16 cellular contexts compared by ENCODE assay signal in the genomic region with DNA sequence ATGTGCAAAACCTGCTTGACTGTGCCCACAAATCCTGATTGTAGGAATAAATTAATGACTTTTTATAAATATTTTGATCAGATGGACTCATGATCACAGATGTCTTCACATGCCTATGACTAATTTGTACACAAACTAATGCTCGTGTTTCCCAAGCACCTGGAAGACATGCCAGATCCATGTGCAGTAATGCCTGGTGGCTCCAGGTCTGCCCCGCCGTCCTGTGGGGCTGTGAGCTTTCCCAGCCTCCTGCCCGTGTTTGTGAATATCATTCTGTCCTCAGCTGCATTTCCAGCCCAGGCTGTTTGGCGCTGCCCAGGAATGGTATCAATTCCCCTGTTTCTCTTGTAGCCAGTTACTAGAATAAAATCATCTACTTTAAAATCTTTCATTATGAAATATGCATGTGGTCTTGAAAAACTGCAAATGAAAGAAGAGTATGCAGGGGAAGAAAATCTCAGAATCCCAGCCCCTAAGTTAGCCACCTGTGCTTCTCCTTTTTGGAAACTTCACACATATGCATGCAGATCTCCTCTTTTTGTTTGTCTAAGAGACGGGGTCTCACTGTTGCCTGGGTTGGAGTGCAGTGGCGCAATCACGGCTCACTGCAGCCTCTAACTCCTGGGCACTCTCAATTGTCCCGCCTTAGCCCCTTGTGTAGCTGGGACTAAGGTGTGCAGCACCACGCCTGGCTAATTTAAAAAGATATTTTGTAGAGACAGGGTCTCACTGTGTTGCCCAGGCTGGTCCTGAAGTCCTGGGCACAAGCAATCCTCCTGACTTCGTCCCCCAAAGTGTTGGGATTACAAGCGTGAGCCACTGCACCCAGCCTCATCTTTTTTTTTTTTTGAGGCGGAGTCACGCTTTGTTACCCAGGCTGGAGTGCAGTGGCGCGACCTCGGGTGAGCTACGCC. TPM values are rescaled to one million over a fixed set of nuclear protein-coding genes. Genes with fewer than 3 reads are reported as not detected.
DNase-seq lines count a peak whose midpoint lies in the region; ATAC-seq and TF ChIP-seq lines count a peak whose summit lies in the region.
"Had no signal": no experiment of that assay in that cellular context is flagged by ENCODE, and none has a peak within 500 bp of the region (broad histone marks: within the 10 kb centered on the region; RNA-seq: fewer than 3 reads in every experiment).

No MANE protein-coding gene starts in this region.

- H3K27me3 ChIP-seq in AG04450 (ENCODE audit: control insufficient read depth, insufficient read depth, low read length) (no peaks in the 10 kb centered on the region), GM23338 (ENCODE audit: insufficient read depth) (no peaks in the 10 kb centered on the region), PC-9 (ENCODE audit: insufficient read depth, low read depth) (no peaks in the 10 kb centered on the region)

- H3K4me3 Mint-ChIP-seq in GM23338, result peak overlapping the region; percentile 59
- no peak overlapping the region for H3K4me3 Mint-ChIP-seq in activated naive CD8-positive, alpha-beta T cell
- peak overlapping the region; percentile 53 for H3K4me3 Mint-ChIP-seq in glutamatergic neuron (ENCODE audit: unreplicated experiment)
- H3K4me3 Mint-ChIP-seq: activated CD8-positive, alpha-beta T cell treated with anti-CD3 and anti-CD28 coated beads for 36 hours; central memory CD8-positive, alpha-beta T cell; stimulated activated effector memory CD8-positive, alpha-beta T cell treated with anti-CD3 and anti-CD28 coated beads, Interleukin-12 subunit alpha, Interleukin-12 subunit beta, amount 100 ng/mL, for 72 hours had no signal

- H3K4me3 ChIP-seq in AG04450 (ENCODE audit: low read depth, low read length) (no peak overlapping the region), GM23338 (peak overlapping the region; percentile 30), PC-9 (no peak overlapping the region)
- H3K4me3 ChIP-seq: prostate gland had no signal

- CTCF ChIA-PET in AG04450 (lab: Charles Lee) (interaction anchor here (0.6 kb wide), 1 partner anchor 252 kb away, joined by 3 read pairs; no protein-coding TSS in a partner anchor), PC-9 (lab: Charles Lee) (no interaction called here)

- H2AFZ ChIP-seq in GM23338, result no peak overlapping the region
- H2AFZ ChIP-seq in PC-9, result no peak overlapping the region

- H3K79me2 ChIP-seq in GM23338 (replicated peaks; ENCODE audit: insufficient read depth), result peaks cover 17% of the 10 kb centered on the region
- peaks cover 34% of the 10 kb centered on the region for H3K79me2 ChIP-seq in PC-9 (ENCODE audit: low read depth)

- intact Hi-C loops in PC-9 (cut with micrococcal nuclease; ENCODE audit: unreplicated experiment), result no loop called here

- H3K4me1 Mint-ChIP-seq in GM23338, result peaks cover 63% of the 10 kb centered on the region
- peaks cover 34% of the 10 kb centered on the region for H3K4me1 Mint-ChIP-seq in activated naive CD8-positive, alpha-beta T cell (ENCODE audit: low read depth)
- peaks cover 31% of the 10 kb centered on the region for H3K4me1 Mint-ChIP-seq in glutamatergic neuron (ENCODE audit: low read depth, unreplicated experiment)

- H3K36me3 Mint-ChIP-seq in GM23338 (ENCODE audit: low read depth) (peaks cover 40% of the 10 kb centered on the region), glutamatergic neuron (ENCODE audit: unreplicated experiment) (no peaks in the 10 kb centered on the region)
- peaks cover 2% of the 10 kb centered on the region for H3K36me3 Mint-ChIP-seq in activated naive CD8-positive, alpha-beta T cell

- 0 out of 2 replicates have a peak, but pooled peaks cover 7% of the 10 kb centered on the region for H3K36me3 ChIP-seq in GM23338 (ENCODE audit: insufficient read depth)
- peaks cover 32% of the 10 kb centered on the region for H3K36me3 ChIP-seq in PC-9 (ENCODE audit: low read depth)

- H3K9me3 Mint-ChIP-seq in GM23338, result no peaks in the 10 kb centered on the region; the same call in 2 of the 3 replicates
- no peaks in the 10 kb centered on the region for H3K9me3 Mint-ChIP-seq in activated naive CD8-positive, alpha-beta T cell (ENCODE audit: low read depth)
- H3K9me3 Mint-ChIP-seq in glutamatergic neuron (ENCODE audit: unreplicated experiment), result peaks cover 8% of the 10 kb centered on the region
- H3K9me3 Mint-ChIP-seq: activated CD8-positive, alpha-beta T cell treated with anti-CD3 and anti-CD28 coated beads for 36 hours; central memory CD8-positive, alpha-beta T cell; stimulated activated effector memory CD8-positive, alpha-beta T cell treated with anti-CD3 and anti-CD28 coated beads, Interleukin-12 subunit alpha, Interleukin-12 subunit beta, amount 100 ng/mL, for 72 hours had no signal

- TF ChIP-seq CTCF in AG04450 (IDR thresholded peaks at IDR 0.05; ENCODE audit: low read depth, low read length) (no peak), GM23338 (conservative IDR thresholded peaks at IDR 0.05; ENCODE audit: low read depth in 2 of 2) (no peak), glutamatergic neuron (IDR thresholded peaks at IDR 0.05; ENCODE audit: partially characterized antibody, unreplicated experiment) (no peak), PC-9 (conservative IDR thresholded peaks at IDR 0.05) (no peak)

- peak; percentile 21 for ATAC-seq in GM23338
- ATAC-seq in activated CD4-positive, CD25-positive, alpha-beta regulatory T cell treated with anti-CD3 and anti-CD28 coated beads, Interleukin-2, amount 50 U/mL, for 24 hours, result no peak
- ATAC-seq: activated CD8-positive, alpha-beta T cell treated with anti-CD3 and anti-CD28 coated beads for 36 hours; Right ventricle myocardium inferior; stimulated activated effector memory CD8-positive, alpha-beta T cell treated with anti-CD3 and anti-CD28 coated beads, Interleukin-12 subunit alpha, Interleukin-12 subunit beta, amount 100 ng/mL, for 72 hours had no signal

- POLR2A ChIA-PET in AG04450 (lab: Yijun Ruan, JAX) (interaction anchor here (0.7 to 10.3 kb wide), 5 partner anchors 8 to 61 kb away, joined by 3 to 93 read pairs (median 5); a partner anchor contains a TSS), PC-9 (lab: Charles Lee; ENCODE audit: unreplicated experiment) (interaction anchor here (0.6 kb wide), 1 partner anchor 20 kb away, joined by 6 read pairs; no protein-coding TSS in a partner anchor)

- no peaks in the 10 kb centered on the region for H3K9me2 ChIP-seq in GM23338 (ENCODE audit: insufficient read depth)
- H3K9me2 ChIP-seq in PC-9 (ENCODE audit: insufficient read depth), result no peaks in the 10 kb centered on the region

- H4K20me1 ChIP-seq in GM23338 (replicated peaks; ENCODE audit: insufficient read depth) (peaks cover 31% of the 10 kb centered on the region), PC-9 (ENCODE audit: insufficient read depth) (peaks cover 54% of the 10 kb centered on the region)

- H3K4me2 ChIP-seq in GM23338 (peak overlapping the region; percentile 72), PC-9 (no peak overlapping the region)

- peaks cover 63% of the 10 kb centered on the region for H3K4me1 ChIP-seq in GM23338 (ENCODE audit: insufficient read depth)
- H3K4me1 ChIP-seq in PC-9 (replicated peaks; ENCODE audit: insufficient read depth), result peaks cover 20% of the 10 kb centered on the region

- H3F3A ChIP-seq in GM23338 (replicated peaks; ENCODE audit: low read depth), result peaks cover 47% of the 10 kb centered on the region
- peaks cover 87% of the 10 kb centered on the region for H3F3A ChIP-seq in PC-9 (ENCODE audit: insufficient read depth, low read depth)

- H3K9me3 ChIP-seq in AG04450 (ENCODE audit: control insufficient read depth, insufficient read depth, low read length) (no peaks in the 10 kb centered on the region), PC-9 (ENCODE audit: insufficient read depth, low read depth) (no peaks in the 10 kb centered on the region)
- H3K9me3 ChIP-seq: prostate gland had no signal

- DNase-seq in AG04450 (ENCODE audit: low read depth, low spot score) (peak; percentile 42), GM23338 (ENCODE audit: low spot score) (peak; percentile 37), glutamatergic neuron (no peak), hepatic stellate cell (ENCODE audit: low spot score) (no peak), PC-9 (no peak)
- DNase-seq in stimulated activated naive CD4-positive, alpha-beta T cell (lab: John Stamatoyannopoulos, UW), result no peak
- DNase-seq: activated CD8-positive, alpha-beta T cell treated with anti-CD3 and anti-CD28 coated beads for 36 hours; activated gamma-delta T cell treated with Interleukin-2 at 50 U/mL for 16 hours; NCI-H1694 treated with DMSO at 0.1 percent for 48 hours; NCI-H526 had no signal

- H3K27ac ChIP-seq in AG04450 (ENCODE audit: low read depth, low read length) (peak overlapping the region; percentile 39), GM23338 (ENCODE audit: low read depth) (peak overlapping the region; percentile 65; the same call in 1 of the 2 replicates), PC-9 (no peak overlapping the region)
- H3K27ac ChIP-seq: prostate gland had no signal

- H3K27ac Mint-ChIP-seq in GM23338 (peak overlapping the region; percentile 94; the same call in 1 of the 2 replicates), glutamatergic neuron (ENCODE audit: unreplicated experiment) (peak overlapping the region; percentile 73)
- H3K27ac Mint-ChIP-seq in activated naive CD8-positive, alpha-beta T cell, result peak overlapping the region; percentile 16
- H3K27ac Mint-ChIP-seq: activated CD8-positive, alpha-beta T cell treated with anti-CD3 and anti-CD28 coated beads for 36 hours had no signal

- peaks cover 37% of the 10 kb centered on the region for H3K27me3 Mint-ChIP-seq in GM23338 (ENCODE audit: insufficient read depth, low read depth, poor library complexity)
- H3K27me3 Mint-ChIP-seq in activated naive CD8-positive, alpha-beta T cell, result no peaks in the 10 kb centered on the region
- H3K27me3 Mint-ChIP-seq in glutamatergic neuron (ENCODE audit: unreplicated experiment), result no peaks in the 10 kb centered on the region
- H3K27me3 Mint-ChIP-seq: activated CD8-positive, alpha-beta T cell treated with anti-CD3 and anti-CD28 coated beads for 36 hours; central memory CD8-positive, alpha-beta T cell had no signal

- no TSS peak for BruUV-seq in PC-9 (replicated peaks; lab: Mats Ljungman, UMichigan)

RNA-seq across cellular contexts. Expression of a gene that starts 6.2 kb away (rescaled TPM):
- polyA plus RNA-seq in AG04450 (2011; rRNA removed), result 325 and 535 TPM in 2 replicates
- 998 and 1,283 TPM in 2 replicates for polyA minus RNA-seq in AG04450 (2011; rRNA and poly(A)+ RNA removed)
- 463 and 737 TPM in 2 replicates for total RNA-seq in GM23338 (2014; rRNA removed; shearing (Covaris generic))
- polyA plus RNA-seq in GM23338 (2016; fragmentation: Nextera tagmentation; extraction: Ambion mirVana), result 1,528 and 1,802 TPM in 2 replicates
- 1,087 TPM for total RNA-seq in glutamatergic neuron (ENCODE audit: unreplicated experiment)
- total RNA-seq in PC-9 (2021), result 2,433 and 2,547 TPM in 2 replicates

RNA-seq across cellular contexts. Expression of a gene that starts 7.9 kb away (rescaled TPM):
- not detected in 2 replicates for polyA plus RNA-seq in AG04450 (2011; rRNA removed)
- not detected in 2 replicates for polyA minus RNA-seq in AG04450 (2011; rRNA and poly(A)+ RNA removed)
- 4.1 and 7.5 TPM in 2 replicates for total RNA-seq in GM23338 (2014; rRNA removed; shearing (Covaris generic))
- 0.55 and 0.59 TPM in 2 replicates for polyA plus RNA-seq in GM23338 (2016; fragmentation: Nextera tagmentation; extraction: Ambion mirVana)
- 1.3 TPM for total RNA-seq in glutamatergic neuron (ENCODE audit: unreplicated experiment)
- 40.4 and 94.5 TPM in 2 replicates for total RNA-seq in PC-9 (2021)

RNA-seq across cellular contexts. Expression of a gene that starts 15.3 kb away (rescaled TPM):
- 0.32 and 0.50 TPM in 2 replicates for polyA plus RNA-seq in AG04450 (2011; rRNA removed)
- not detected in 2 replicates for polyA minus RNA-seq in AG04450 (2011; rRNA and poly(A)+ RNA removed)
- total RNA-seq in GM23338 (2014; rRNA removed; shearing (Covaris generic)), result not detected in 2 replicates
- 4.2 and 4.8 TPM in 2 replicates for polyA plus RNA-seq in GM23338 (2016; fragmentation: Nextera tagmentation; extraction: Ambion mirVana)
- 3.7 TPM for total RNA-seq in glutamatergic neuron (ENCODE audit: unreplicated experiment)
- not detected in 2 replicates for total RNA-seq in PC-9 (2021)
- total RNA-seq: activated CD8-positive, alpha-beta T cell treated with anti-CD3 and anti-CD28 coated beads for 36 hours; prostate gland; Right ventricle myocardium inferior had no signal

RNA-seq across cellular contexts. Expression of a gene that starts 15.6 kb away (rescaled TPM):
- polyA plus RNA-seq in AG04450 (2011; rRNA removed), result 28.9 and 39.0 TPM in 2 replicates
- polyA minus RNA-seq in AG04450 (2011; rRNA and poly(A)+ RNA removed), result 34.5 and 41.0 TPM in 2 replicates
- total RNA-seq in GM23338 (2014; rRNA removed; shearing (Covaris generic)), result 363 and 469 TPM in 2 replicates
- polyA plus RNA-seq in GM23338 (2016; fragmentation: Nextera tagmentation; extraction: Ambion mirVana), result 523 and 533 TPM in 2 replicates
- total RNA-seq in glutamatergic neuron (ENCODE audit: unreplicated experiment), result 235 TPM
- total RNA-seq in PC-9 (2021), result 359 and 395 TPM in 2 replicates

RNA-seq across cellular contexts. Expression of a gene that starts 21.7 kb away (rescaled TPM):
- 14.8 and 19.9 TPM in 2 replicates for polyA plus RNA-seq in AG04450 (2011; rRNA removed)
- 9.2 and 10.4 TPM in 2 replicates for polyA minus RNA-seq in AG04450 (2011; rRNA and poly(A)+ RNA removed)
- 1.1 and 2.2 TPM in 2 replicates for total RNA-seq in GM23338 (2014; rRNA removed; shearing (Covaris generic))
- 0.58 and 1.7 TPM in 2 replicates for polyA plus RNA-seq in GM23338 (2016; fragmentation: Nextera tagmentation; extraction: Ambion mirVana)
- 18.1 TPM for total RNA-seq in glutamatergic neuron (ENCODE audit: unreplicated experiment)
- 4.1 and 6.6 TPM in 2 replicates for total RNA-seq in PC-9 (2021)
- total RNA-seq: Right ventricle myocardium inferior had no signal

Comparison
In these comparisons a context has a peak if more than half of its experiments do, and no peak if none do; other contexts are left out.
1. DNase-seq: peak in AG04450 (single experiment) and GM23338 (single experiment); none in glutamatergic neuron (single experiment), hepatic stellate cell (single experiment), PC-9 (0 of 2) and stimulated activated naive CD4-positive, alpha-beta T cell (0 of 6).
2. H3K27ac Mint-ChIP-seq: peak in every context shown above with its lines; median percentile 94 in GM23338; 73 in glutamatergic neuron; 16 in activated naive CD8-positive, alpha-beta T cell.